12 cellular contexts compared by ENCODE assay signal in genomic region chr5:109945097-109945678, GRCh38.
DNase-seq lines count a peak whose midpoint lies in the region; ATAC-seq and TF ChIP-seq lines count a peak whose summit lies in the region.
"Had no signal": no experiment of that assay in that cellular context is flagged by ENCODE, and none has a peak within 500 bp of the region (broad histone marks: within the 10 kb centered on the region; RNA-seq: fewer than 3 reads in every experiment).

No MANE protein-coding gene starts in this region.

- no peaks in the 10 kb centered on the region for H3F3A ChIP-seq in GM23338 (replicated peaks; ENCODE audit: low read depth)

- no peak overlapping the region for H3K4me2 ChIP-seq in GM23338

- TF ChIP-seq CTCF in GM23338 (conservative IDR thresholded peaks at IDR 0.05; ENCODE audit: low read depth in 2 of 2): no peak
- no peak for TF ChIP-seq CTCF in upper lobe of left lung (IDR thresholded peaks at IDR 0.05)

- no peaks in the 10 kb centered on the region for H3K9me3 Mint-ChIP-seq in GM23338

- H3K79me2 ChIP-seq in GM23338 (replicated peaks; ENCODE audit: insufficient read depth): no peaks in the 10 kb centered on the region

- H3K27me3 ChIP-seq in GM23338 (ENCODE audit: insufficient read depth) (no peaks in the 10 kb centered on the region), upper lobe of left lung (no peaks in the 10 kb centered on the region)
- H3K27me3 ChIP-seq: tibial nerve had no signal

- peak; percentile 73 for ATAC-seq in GM18520 (IDR thresholded peaks at IDR 0.05; ENCODE audit: unreplicated experiment)
- no peak for ATAC-seq in GM23338
- no peak for ATAC-seq in upper lobe of left lung (ENCODE audit: low FRiP score in 2 of 2)
- ATAC-seq: sciatic nerve, SK-N-SH treated with all-trans-retinoic acid at 6 μM for 48 hours had no signal

- H3K4me1 ChIP-seq in GM23338 (ENCODE audit: insufficient read depth) (0 out of 2 replicates have a peak, but pooled peaks cover 4% of the 10 kb centered on the region), upper lobe of left lung (no peaks in the 10 kb centered on the region)
- H3K4me1 ChIP-seq: tibial nerve had no signal

- H3K4me3 Mint-ChIP-seq in GM23338: no peak overlapping the region

- H2AFZ ChIP-seq in GM23338: peak overlapping the region; percentile 72; the same call in 1 of the 2 replicates

- no peak for TF ChIP-seq EP300 in upper lobe of left lung (IDR thresholded peaks at IDR 0.05)

- no peaks in the 10 kb centered on the region for H3K9me2 ChIP-seq in GM23338 (ENCODE audit: insufficient read depth)

- H3K4me3 ChIP-seq in GM23338 (no peak overlapping the region), upper lobe of left lung (no peak overlapping the region)
- H3K4me3 ChIP-seq: tibial nerve had no signal

- WGBS in upper lobe of left lung, 2 donors: 86 to 91% methylated on average over 6 of the region's 6 CpGs

- no peak for TF ChIP-seq POLR2A in upper lobe of left lung (IDR thresholded peaks at IDR 0.05)

- DNase-seq in GM23338 (ENCODE audit: low spot score) (no peak), NCI-H2107 (lab: John Stamatoyannopoulos, UW) (peak; percentile 29), kidney tubule cell (ENCODE audit: low spot score) (peak; percentile 71), AG08395 (ENCODE audit: low spot score) (no peak), amniotic stem cell (lab: John Stamatoyannopoulos, UW) (no peak), upper lobe of left lung (no peak)
- DNase-seq: anterior cingulate cortex, NCI-H1105 treated with DMSO at 0.1 percent for 48 hours had no signal

- H3K27ac Mint-ChIP-seq in GM23338: no peak overlapping the region

- H3K9me3 ChIP-seq in upper lobe of left lung: no peaks in the 10 kb centered on the region

- peaks cover 2% of the 10 kb centered on the region for H3K27me3 Mint-ChIP-seq in GM23338 (ENCODE audit: insufficient read depth, low read depth, poor library complexity)

- H4K20me1 ChIP-seq in GM23338 (replicated peaks; ENCODE audit: insufficient read depth): no peaks in the 10 kb centered on the region

- no peaks in the 10 kb centered on the region for H3K36me3 ChIP-seq in GM23338 (ENCODE audit: insufficient read depth)
- no peaks in the 10 kb centered on the region for H3K36me3 ChIP-seq in upper lobe of left lung
- H3K36me3 ChIP-seq: tibial nerve had no signal

- peaks cover 6% of the 10 kb centered on the region; the same call in 2 of the 3 replicates for H3K4me1 Mint-ChIP-seq in GM23338

- no peaks in the 10 kb centered on the region for H3K36me3 Mint-ChIP-seq in GM23338 (ENCODE audit: low read depth)

- H3K27ac ChIP-seq in GM23338 (ENCODE audit: low read depth): no peak overlapping the region
- H3K27ac ChIP-seq in upper lobe of left lung: no peak overlapping the region
- H3K27ac ChIP-seq: tibial nerve had no signal

TF ChIP-seq in GM23338, 12 proteins besides CTCF, POLR2A, EP300 and RAD21 (continues in another document):
- no peak for TF ChIP-seq ZNF331 (CRISPR knock-in tag; IDR thresholded peaks at IDR 0.05; ENCODE audit: low read depth)
- TF ChIP-seq STAT1 (IDR thresholded peaks at IDR 0.05; ENCODE audit: unreplicated experiment): no peak
- TF ChIP-seq NANOG (IDR thresholded peaks at IDR 0.05; ENCODE audit: borderline replicate concordance): no peak
- no peak for TF ChIP-seq EZH2phosphoT487 (IDR thresholded peaks at IDR 0.05; ENCODE audit: unreplicated experiment)
- TF ChIP-seq JUNB (IDR thresholded peaks at IDR 0.05; ENCODE audit: unreplicated experiment): no peak
- TF ChIP-seq, protein P1, sequence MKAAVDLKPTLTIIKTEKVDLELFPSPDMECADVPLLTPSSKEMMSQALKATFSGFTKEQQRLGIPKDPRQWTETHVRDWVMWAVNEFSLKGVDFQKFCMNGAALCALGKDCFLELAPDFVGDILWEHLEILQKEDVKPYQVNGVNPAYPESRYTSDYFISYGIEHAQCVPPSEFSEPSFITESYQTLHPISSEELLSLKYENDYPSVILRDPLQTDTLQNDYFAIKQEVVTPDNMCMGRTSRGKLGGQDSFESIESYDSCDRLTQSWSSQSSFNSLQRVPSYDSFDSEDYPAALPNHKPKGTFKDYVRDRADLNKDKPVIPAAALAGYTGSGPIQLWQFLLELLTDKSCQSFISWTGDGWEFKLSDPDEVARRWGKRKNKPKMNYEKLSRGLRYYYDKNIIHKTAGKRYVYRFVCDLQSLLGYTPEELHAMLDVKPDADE (IDR thresholded peaks at IDR 0.05): no peak
- TF ChIP-seq POLR2AphosphoS5 (IDR thresholded peaks at IDR 0.05; ENCODE audit: low read depth): no peak
- no peak for TF ChIP-seq ZNF114 (CRISPR knock-in tag; IDR thresholded peaks at IDR 0.05)
- TF ChIP-seq, protein P2, sequence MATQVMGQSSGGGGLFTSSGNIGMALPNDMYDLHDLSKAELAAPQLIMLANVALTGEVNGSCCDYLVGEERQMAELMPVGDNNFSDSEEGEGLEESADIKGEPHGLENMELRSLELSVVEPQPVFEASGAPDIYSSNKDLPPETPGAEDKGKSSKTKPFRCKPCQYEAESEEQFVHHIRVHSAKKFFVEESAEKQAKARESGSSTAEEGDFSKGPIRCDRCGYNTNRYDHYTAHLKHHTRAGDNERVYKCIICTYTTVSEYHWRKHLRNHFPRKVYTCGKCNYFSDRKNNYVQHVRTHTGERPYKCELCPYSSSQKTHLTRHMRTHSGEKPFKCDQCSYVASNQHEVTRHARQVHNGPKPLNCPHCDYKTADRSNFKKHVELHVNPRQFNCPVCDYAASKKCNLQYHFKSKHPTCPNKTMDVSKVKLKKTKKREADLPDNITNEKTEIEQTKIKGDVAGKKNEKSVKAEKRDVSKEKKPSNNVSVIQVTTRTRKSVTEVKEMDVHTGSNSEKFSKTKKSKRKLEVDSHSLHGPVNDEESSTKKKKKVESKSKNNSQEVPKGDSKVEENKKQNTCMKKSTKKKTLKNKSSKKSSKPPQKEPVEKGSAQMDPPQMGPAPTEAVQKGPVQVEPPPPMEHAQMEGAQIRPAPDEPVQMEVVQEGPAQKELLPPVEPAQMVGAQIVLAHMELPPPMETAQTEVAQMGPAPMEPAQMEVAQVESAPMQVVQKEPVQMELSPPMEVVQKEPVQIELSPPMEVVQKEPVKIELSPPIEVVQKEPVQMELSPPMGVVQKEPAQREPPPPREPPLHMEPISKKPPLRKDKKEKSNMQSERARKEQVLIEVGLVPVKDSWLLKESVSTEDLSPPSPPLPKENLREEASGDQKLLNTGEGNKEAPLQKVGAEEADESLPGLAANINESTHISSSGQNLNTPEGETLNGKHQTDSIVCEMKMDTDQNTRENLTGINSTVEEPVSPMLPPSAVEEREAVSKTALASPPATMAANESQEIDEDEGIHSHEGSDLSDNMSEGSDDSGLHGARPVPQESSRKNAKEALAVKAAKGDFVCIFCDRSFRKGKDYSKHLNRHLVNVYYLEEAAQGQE (IDR thresholded peaks at IDR 0.05; ENCODE audit: unreplicated experiment): no peak

Comparison
In these comparisons a context has a peak if more than half of its experiments do, and no peak if none do; other contexts are left out.
1. DNase-seq: peak in NCI-H2107 (single experiment) and kidney tubule cell (single experiment); none in GM23338 (single experiment), AG08395 (single experiment), amniotic stem cell (single experiment) and upper lobe of left lung (0 of 2).